Comparison of ENCODE assay signal across 11 cellular contexts in the genomic region with DNA sequence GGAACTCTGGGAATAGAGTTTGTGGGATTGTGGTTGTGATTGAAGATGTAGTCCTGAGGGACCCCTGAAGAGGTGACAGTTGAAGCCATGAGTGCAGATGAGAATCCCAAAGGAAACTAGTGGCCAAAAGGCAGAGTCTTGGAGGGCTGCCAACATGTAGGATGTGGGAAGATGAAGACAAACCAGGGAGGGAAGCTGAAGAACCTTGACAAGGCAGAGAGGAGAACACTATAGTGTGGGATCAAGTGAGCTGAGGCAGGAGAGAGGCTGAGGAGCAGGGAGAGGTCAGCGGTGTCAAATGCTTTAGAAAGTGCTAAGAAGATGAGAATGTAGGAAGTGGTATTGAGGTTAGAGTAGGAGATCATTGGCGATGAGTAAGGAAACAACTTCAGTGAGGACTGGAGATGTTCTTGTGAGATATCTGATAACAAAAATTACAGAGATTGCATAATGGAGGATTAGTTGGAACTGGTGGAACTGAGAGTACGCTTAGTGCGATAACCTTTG.
A peak's percentile ranks its signal among the peaks of the same experiment; 100 is the strongest.
DNase-seq lines count a peak whose midpoint lies in the region; ATAC-seq, FAIRE-seq and TF ChIP-seq lines count a peak whose summit lies in the region.
"Had no signal": no experiment of that assay in that cellular context is flagged by ENCODE, and none has a peak within 500 bp of the region (broad histone marks: within the 10 kb centered on the region; RNA-seq: fewer than 3 reads in every experiment).

No MANE protein-coding gene starts in this region.

- DNase-seq in GM03348 (ENCODE audit: low spot score) (peak; percentile 80), MV-4-11 (lab: John Stamatoyannopoulos, UW) (peak; percentile 99), astrocyte of the spinal cord (ENCODE audit: low read depth, low spot score) (peak; percentile 89), osteoblast (ENCODE audit: insufficient read length, low spot score, missing footprints) (peak; percentile 88), hepatocyte (ENCODE audit: low spot score) (no peak), GM12892 (ENCODE audit: insufficient read length) (no peak)
- DNase-seq in effector memory CD4-positive, alpha-beta T cell = no peak
- DNase-seq: effector CD4-positive, alpha-beta T cell; NCI-H187 treated with DMSO at 0.1 percent for 48 hours had no signal

- H3K9me3 ChIP-seq in osteoblast (ENCODE audit: low read depth, low read length) (no peaks in the 10 kb centered on the region), hepatocyte (ENCODE audit: low read depth) (no peaks in the 10 kb centered on the region)
- no peaks in the 10 kb centered on the region for H3K9me3 ChIP-seq in effector memory CD4-positive, alpha-beta T cell (ENCODE audit: control insufficient read depth, low read length)

- H4K20me1 ChIP-seq in osteoblast (ENCODE audit: insufficient read depth, low read length) = no peaks in the 10 kb centered on the region
- H4K20me1 ChIP-seq in hepatocyte (ENCODE audit: insufficient read depth, poor library complexity, severe bottlenecking) = no peaks in the 10 kb centered on the region

- no peak overlapping the region for H3K4me3 ChIP-seq in astrocyte of the spinal cord (ENCODE audit: low read depth, low read length)
- no peak overlapping the region for H3K4me3 ChIP-seq in osteoblast (ENCODE audit: insufficient read depth, low read length)
- H3K4me3 ChIP-seq in effector memory CD4-positive, alpha-beta T cell (ENCODE audit: insufficient read depth, low read depth, low read length, poor library complexity, severe bottlenecking) = no peak overlapping the region
- H3K4me3 ChIP-seq in hepatocyte = no peak overlapping the region

- H3K27me3 ChIP-seq in osteoblast (ENCODE audit: insufficient read depth, low read length) (no peaks in the 10 kb centered on the region), hepatocyte (no peaks in the 10 kb centered on the region)
- H3K27me3 ChIP-seq in effector memory CD4-positive, alpha-beta T cell (replicated peaks; ENCODE audit: control insufficient read depth, insufficient read depth, low read length, poor library complexity, severe bottlenecking) = no peaks in the 10 kb centered on the region

- no peak for ATAC-seq in HG02970 (IDR thresholded peaks at IDR 0.05; ENCODE audit: low FRiP score, unreplicated experiment)
- ATAC-seq: stimulated activated memory B cell treated with anti-CD40 and anti-IgM and Interleukin-4, amounts not matched to agents 10 μg/mL and 1 μg/mL and 100 μg/mL, for 72 hours had no signal

- TF ChIP-seq POLR2A in GM12892 (IDR thresholded peaks at IDR 0.05; ENCODE audit: low read depth, low read length) = no peak

- H2AFZ ChIP-seq in osteoblast (ENCODE audit: low read length) (no peak overlapping the region), hepatocyte (no peak overlapping the region)

- H3K79me2 ChIP-seq in osteoblast (ENCODE audit: insufficient read depth, low read length) = no peaks in the 10 kb centered on the region
- H3K79me2 ChIP-seq in hepatocyte = no peaks in the 10 kb centered on the region

- in situ Hi-C loops in astrocyte of the spinal cord (cut with HindIII; ENCODE audit: low sequenced_read_pairs) = no loop called here

- H3K9me2 ChIP-seq in hepatocyte (replicated peaks; ENCODE audit: insufficient read depth) = no peaks in the 10 kb centered on the region

- WGBS in hepatocyte (ENCODE audit: low lambda C conversion rate, missing lambda C conversion rate) = 83% methylated on average over 4 of the region's 4 CpGs

- H3K36me3 ChIP-seq in osteoblast (ENCODE audit: insufficient read depth, low read length) (no peaks in the 10 kb centered on the region), hepatocyte (replicated peaks; ENCODE audit: insufficient read depth, low read depth) (no peaks in the 10 kb centered on the region)
- no peaks in the 10 kb centered on the region for H3K36me3 ChIP-seq in effector memory CD4-positive, alpha-beta T cell (ENCODE audit: control insufficient read depth, insufficient read depth, low read length)

- no peak for FAIRE-seq in GM12892 (lab: Jason Lieb, UNC)

- H3K27ac ChIP-seq in osteoblast (ENCODE audit: low read depth, low read length) (peak overlapping the region; percentile 99), hepatocyte (no peak overlapping the region)
- no peak overlapping the region for H3K27ac ChIP-seq in effector memory CD4-positive, alpha-beta T cell (ENCODE audit: insufficient read depth, low read length, poor library complexity, severe bottlenecking)

- peak overlapping the region; percentile 47 for H3K4me2 ChIP-seq in osteoblast (ENCODE audit: insufficient read depth, low read length)
- H3K4me2 ChIP-seq in hepatocyte = no peak overlapping the region

- no peak for TF ChIP-seq CTCF in astrocyte of the spinal cord (IDR thresholded peaks at IDR 0.05; ENCODE audit: low read depth, low read length)
- no peak for TF ChIP-seq CTCF in osteoblast (IDR thresholded peaks at IDR 0.05; ENCODE audit: extremely low read depth, low read depth, low read length)
- TF ChIP-seq CTCF in hepatocyte (IDR thresholded peaks at IDR 0.05; ENCODE audit: poor library complexity) = no peak

- H3K4me1 ChIP-seq in osteoblast (ENCODE audit: insufficient read depth, low read length) (peaks cover 57% of the 10 kb centered on the region), hepatocyte (ENCODE audit: insufficient read depth) (no peaks in the 10 kb centered on the region)
- no peaks in the 10 kb centered on the region for H3K4me1 ChIP-seq in effector memory CD4-positive, alpha-beta T cell (ENCODE audit: control insufficient read depth, insufficient read depth, low read length, poor library complexity, severe bottlenecking)

Comparison
In these comparisons a context has a peak if more than half of its experiments do, and no peak if none do; other contexts are left out.
1. DNase-seq: peak in GM03348 (single experiment), MV-4-11 (single experiment), astrocyte of the spinal cord (single experiment) and osteoblast (single experiment); none in effector memory CD4-positive, alpha-beta T cell (0 of 3), hepatocyte (single experiment) and GM12892 (single experiment).